8 cellular contexts compared by ENCODE assay signal in the genomic region with DNA sequence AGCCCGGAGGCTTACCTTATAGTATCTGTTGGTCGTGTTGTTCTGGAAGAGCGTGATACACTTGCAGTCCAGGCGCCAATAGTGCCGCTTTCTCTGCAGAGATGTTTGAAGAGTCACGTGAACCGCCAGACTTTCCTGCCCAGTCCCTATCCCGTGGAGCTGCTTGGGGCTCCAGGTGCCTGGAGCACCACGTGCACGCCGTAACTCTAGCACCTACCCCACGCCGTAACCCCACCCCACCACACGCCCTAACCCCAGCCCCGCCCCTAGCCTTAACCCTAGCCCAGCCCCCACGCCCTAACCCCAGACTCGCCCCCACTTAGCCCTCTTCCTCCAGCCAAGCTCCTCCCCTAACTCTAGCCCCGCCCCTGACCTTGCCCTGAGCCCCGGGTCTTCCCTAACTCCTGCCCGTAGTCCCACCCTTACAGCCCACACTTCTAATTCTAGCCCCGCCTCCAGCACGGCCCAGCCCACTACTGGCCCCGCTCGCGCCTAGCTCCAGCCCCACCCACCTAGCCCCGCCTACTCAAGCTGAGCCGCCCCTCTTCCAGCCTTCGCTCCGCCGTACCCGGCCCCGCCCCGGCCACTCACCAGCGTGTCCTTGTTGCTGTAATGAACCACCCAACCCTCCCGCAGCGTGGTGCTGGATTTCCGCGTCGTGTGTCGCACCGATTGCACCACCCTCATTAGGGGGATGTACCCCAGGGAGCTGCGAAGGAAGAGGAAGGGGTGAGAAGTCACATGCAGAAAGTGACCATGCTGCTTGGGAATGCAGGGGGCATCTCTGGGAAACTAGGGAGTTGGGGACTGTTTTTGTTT. TPM values are rescaled to one million over a fixed set of nuclear protein-coding genes. Genes with fewer than 3 reads are reported as not detected.
DNase-seq lines count a peak whose midpoint lies in the region; ATAC-seq and TF ChIP-seq lines count a peak whose summit lies in the region.

No MANE protein-coding gene starts in this region.

- no peak overlapping the region for H3K27ac Mint-ChIP-seq in natural killer cell

- ATAC-seq in natural killer cell: peak; percentile 33 to 61 (median 50)
- ATAC-seq in GM18511 (IDR thresholded peaks at IDR 0.05; ENCODE audit: unreplicated experiment): no peak

- no peak overlapping the region for H3K4me3 ChIP-seq in fibroblast of mammary gland (ENCODE audit: control insufficient read depth, low read depth, low read length)

- no peaks in the 10 kb centered on the region for H3K27me3 Mint-ChIP-seq in natural killer cell (ENCODE audit: low read depth in 2 of 2)

- peak; percentile 50 for DNase-seq in GM04504 (ENCODE audit: low read depth)
- DNase-seq in SIG-M5 (lab: John Stamatoyannopoulos, UW): peak; percentile 30
- peak; percentile 72 for DNase-seq in fibroblast of mammary gland (ENCODE audit: low read depth)
- DNase-seq in natural killer cell: no peak
- DNase-seq in NOMO-1 (lab: John Stamatoyannopoulos, UW; ENCODE audit: unreplicated experiment in 2 of 2): no peak
- DNase-seq in SW 1271 (lab: John Stamatoyannopoulos, UW): no peak
- no peak for DNase-seq in DMS153 (lab: John Stamatoyannopoulos, UW)

- H3K36me3 Mint-ChIP-seq in natural killer cell: peaks cover 14% of the 10 kb centered on the region

- peaks cover 0 to 5% of the 10 kb centered on the region in 2 donors for H3K4me1 Mint-ChIP-seq in natural killer cell

- H3K9me3 Mint-ChIP-seq in natural killer cell: no peaks in the 10 kb centered on the region

- TF ChIP-seq CTCF in fibroblast of mammary gland (conservative IDR thresholded peaks at IDR 0.05; ENCODE audit: control insufficient read depth, insufficient read depth, low read depth, low read length) (no peak), natural killer cell (IDR thresholded peaks at IDR 0.05) (no peak)

- intact Hi-C loops in natural killer cell (cut with micrococcal nuclease): no loop called here

- no peak overlapping the region for H3K4me3 Mint-ChIP-seq in natural killer cell

RNA-seq across cellular contexts. Expression of a gene that starts 19.6 kb away (rescaled TPM):
- 100 to 1,000 TPM; 179 to 216 (median 203) TPM for total RNA-seq in natural killer cell

RNA-seq across cellular contexts. Expression of a gene that starts 36.4 kb away (rescaled TPM):
- total RNA-seq in natural killer cell: under 1 TPM in 2 of 3 donors, not detected in 1; 0.14 to 0.20 TPM

RNA-seq across cellular contexts. Expression of a gene that starts 48.5 kb away (rescaled TPM):
- total RNA-seq in natural killer cell: 10 to 100 TPM; 19.1 to 23.3 (median 19.8) TPM

RNA-seq across cellular contexts. Expression of a gene that starts 48.9 kb away (rescaled TPM):
- 100 to 1,000 TPM; 125 to 152 (median 125) TPM for total RNA-seq in natural killer cell

Comparison
In these comparisons a context has a peak if more than half of its experiments do, and no peak if none do; other contexts are left out.
1. DNase-seq: peak in GM04504 (single experiment), SIG-M5 (single experiment) and fibroblast of mammary gland (single experiment); none in natural killer cell (single experiment), NOMO-1 (0 of 2), SW 1271 (0 of 2) and DMS153 (single experiment).